In genomic region chr7:101303102-101303701, GRCh38 we compare ENCODE assay signal across 16 cellular contexts. TPM values are rescaled to one million over a fixed set of nuclear protein-coding genes. Genes with fewer than 3 reads are reported as not detected.
DNase-seq lines count a peak whose midpoint lies in the region; ATAC-seq and TF ChIP-seq lines count a peak whose summit lies in the region.
"Had no signal": no experiment of that assay in that cellular context is flagged by ENCODE, and none has a peak within 500 bp of the region (broad histone marks: within the 10 kb centered on the region; RNA-seq: fewer than 3 reads in every experiment).

No MANE protein-coding gene starts in this region.

- H3K4me1 Mint-ChIP-seq in type B pancreatic cell (ENCODE audit: unreplicated experiment): peaks cover 4% of the 10 kb centered on the region

- H3K27me3 ChIP-seq in esophagus muscularis mucosa (peaks cover 0 to 99% (median 71%) of the 10 kb centered on the region in 4 donors), lung (ENCODE audit: control insufficient read depth, insufficient read depth) (peaks cover 13% of the 10 kb centered on the region), body of pancreas (peaks cover 0 to 39% of the 10 kb centered on the region in 2 donors)
- H3K27me3 ChIP-seq: SJCRH30 had no signal

- peaks cover 9% of the 10 kb centered on the region for H3K36me3 Mint-ChIP-seq in type B pancreatic cell

- H3K27ac ChIP-seq in esophagus muscularis mucosa (replicated peaks in 1 of 4) (no peak overlapping the region), lung (ENCODE audit: low read depth in 1 of 2, low read length in 1 of 2) (no peak overlapping the region), body of pancreas (no peak overlapping the region)
- H3K27ac ChIP-seq: sigmoid colon, SJCRH30 had no signal

- no peak overlapping the region for H3K27ac Mint-ChIP-seq in type B pancreatic cell
- H3K27ac Mint-ChIP-seq: T-helper 2 cell treated with Interferon-gamma antibody and Interleukin-4, amounts not matched to agents 5 μg/mL and 100 μg/mL, for 36 hours had no signal

- peaks cover 0 to 37% (median 22%) of the 10 kb centered on the region in 4 donors for H3K9me3 ChIP-seq in esophagus muscularis mucosa
- peaks cover 4 to 34% of the 10 kb centered on the region in 2 donors for H3K9me3 ChIP-seq in lung (ENCODE audit: control insufficient read depth in 2 of 2, insufficient read depth in 1 of 2, low read length in 1 of 2)
- peaks cover 0 to 17% (median 0%) of the 10 kb centered on the region in 3 donors for H3K9me3 ChIP-seq in body of pancreas

- no peaks in the 10 kb centered on the region for H3K36me3 ChIP-seq in esophagus muscularis mucosa
- H3K36me3 ChIP-seq in lung (ENCODE audit: control insufficient read depth in 2 of 2, insufficient read depth in 2 of 2, low read length in 2 of 2): no peaks in the 10 kb centered on the region
- no peaks in the 10 kb centered on the region for H3K36me3 ChIP-seq in body of pancreas (replicated peaks in 1 of 2; ENCODE audit: insufficient read depth in 1 of 2, low read depth in 2 of 2)
- H3K36me3 ChIP-seq: sigmoid colon, SJCRH30 had no signal

- peaks cover 62% of the 10 kb centered on the region for H3K27me3 Mint-ChIP-seq in type B pancreatic cell

- DNase-seq in esophagus muscularis mucosa (ENCODE audit: extremely low spot score): no peak
- no peak for DNase-seq in lung (ENCODE audit: low spot score)
- DNase-seq in type B pancreatic cell (ENCODE audit: extremely low spot score, unreplicated experiment): no peak
- no peak for DNase-seq in body of pancreas
- DNase-seq in medulla oblongata (ENCODE audit: extremely low spot score): no peak
- no peak for DNase-seq in HuH-7.5 (ENCODE audit: low spot score)
- DNase-seq: activated CD4-positive, CD25-positive, alpha-beta regulatory T cell; Calu3; midbrain; NCI-H187; NCI-H526 treated with DMSO at 0.1 percent for 48 hours; nucleus accumbens; sigmoid colon; SJCRH30 had no signal

- WGBS in esophagus muscularis mucosa: 28% methylated on average over 16 of the region's 40 CpGs
- WGBS in lung, 2 donors: 6 to 14% methylated on average over 40 of the region's 40 CpGs
- WGBS in body of pancreas, 2 donors: 22% methylated on average over 40 of the region's 40 CpGs; no CpG with 5 or more reads in 1 of the 2 donors

- ATAC-seq in SK-N-SH treated with all-trans-retinoic acid at 6 μM for 48 hours: peak; percentile 11; the same call in 1 of the 3 replicates
- no peak for ATAC-seq in lung (ENCODE audit: insufficient read depth, low FRiP score)
- ATAC-seq in body of pancreas: no peak

- peaks cover 18% of the 10 kb centered on the region for H3K9me3 Mint-ChIP-seq in type B pancreatic cell

- TF ChIP-seq CTCF in esophagus muscularis mucosa (IDR thresholded peaks at IDR 0.05) (no peak), lung (IDR thresholded peaks at IDR 0.05; ENCODE audit: control extremely low read depth, extremely low read depth) (no peak), type B pancreatic cell (conservative IDR thresholded peaks at IDR 0.05) (no peak), body of pancreas (IDR thresholded peaks at IDR 0.05) (no peak)

- H3K4me3 ChIP-seq in esophagus muscularis mucosa (peak overlapping the region; percentile 3 to 28 (median 24)), lung (peak overlapping the region; percentile 10), body of pancreas (no peak overlapping the region)
- H3K4me3 ChIP-seq: SJCRH30 had no signal

- intact Hi-C loops in esophagus muscularis mucosa (cut with DNase I) (no loop called here), body of pancreas (cut with DNase I) (no loop called here)

- H3K4me1 ChIP-seq in esophagus muscularis mucosa (peaks cover 5 to 30% (median 21%) of the 10 kb centered on the region in 4 donors), lung (ENCODE audit: control insufficient read depth in 2 of 2, insufficient read depth in 2 of 2, low read length in 2 of 2) (peaks cover 0 to 4% of the 10 kb centered on the region in 2 donors), body of pancreas (peaks cover 24% of the 10 kb centered on the region)

- TF ChIP-seq POLR2A in esophagus muscularis mucosa (IDR thresholded peaks at IDR 0.05; ENCODE audit: low read depth) (no peak), body of pancreas (IDR thresholded peaks at IDR 0.05) (no peak)

- peak overlapping the region; percentile 18 for H3K4me3 Mint-ChIP-seq in type B pancreatic cell
- H3K4me3 Mint-ChIP-seq: T-helper 2 cell treated with Interferon-gamma antibody and Interleukin-4, amounts not matched to agents 5 μg/mL and 100 μg/mL, for 36 hours had no signal

- no peak for TF ChIP-seq EP300 in esophagus muscularis mucosa (IDR thresholded peaks at IDR 0.05)

TF ChIP-seq in SK-N-SH treated with all-trans-retinoic acid at 6 μM for 48 hours, 23 proteins besides CTCF, POLR2A, EP300 and RAD21 (continues in another document):
- TF ChIP-seq ISL1 (CRISPR knock-in tag; IDR thresholded peaks at IDR 0.05) (no peak), SNAI2 (CRISPR knock-in tag; IDR thresholded peaks at IDR 0.05) (no peak), BACH2 (CRISPR knock-in tag; IDR thresholded peaks at IDR 0.05; ENCODE audit: borderline replicate concordance) (no peak), ESRRG (CRISPR knock-in tag; IDR thresholded peaks at IDR 0.05) (no peak), TCF4 (CRISPR knock-in tag; IDR thresholded peaks at IDR 0.05; ENCODE audit: borderline replicate concordance) (no peak), OSR1 (CRISPR knock-in tag; IDR thresholded peaks at IDR 0.05) (no peak), RARB (CRISPR knock-in tag; IDR thresholded peaks at IDR 0.05) (no peak), PPARA (CRISPR knock-in tag; IDR thresholded peaks at IDR 0.05; ENCODE audit: borderline replicate concordance) (no peak)
- TF ChIP-seq, protein P1, sequence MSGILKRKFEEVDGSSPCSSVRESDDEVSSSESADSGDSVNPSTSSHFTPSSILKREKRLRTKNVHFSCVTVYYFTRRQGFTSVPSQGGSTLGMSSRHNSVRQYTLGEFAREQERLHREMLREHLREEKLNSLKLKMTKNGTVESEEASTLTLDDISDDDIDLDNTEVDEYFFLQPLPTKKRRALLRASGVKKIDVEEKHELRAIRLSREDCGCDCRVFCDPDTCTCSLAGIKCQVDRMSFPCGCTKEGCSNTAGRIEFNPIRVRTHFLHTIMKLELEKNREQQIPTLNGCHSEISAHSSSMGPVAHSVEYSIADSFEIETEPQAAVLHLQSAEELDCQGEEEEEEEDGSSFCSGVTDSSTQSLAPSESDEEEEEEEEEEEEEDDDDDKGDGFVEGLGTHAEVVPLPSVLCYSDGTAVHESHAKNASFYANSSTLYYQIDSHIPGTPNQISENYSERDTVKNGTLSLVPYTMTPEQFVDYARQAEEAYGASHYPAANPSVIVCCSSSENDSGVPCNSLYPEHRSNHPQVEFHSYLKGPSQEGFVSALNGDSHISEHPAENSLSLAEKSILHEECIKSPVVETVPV (CRISPR knock-in tag; IDR thresholded peaks at IDR 0.05): no peak
- TF ChIP-seq, protein P2, sequence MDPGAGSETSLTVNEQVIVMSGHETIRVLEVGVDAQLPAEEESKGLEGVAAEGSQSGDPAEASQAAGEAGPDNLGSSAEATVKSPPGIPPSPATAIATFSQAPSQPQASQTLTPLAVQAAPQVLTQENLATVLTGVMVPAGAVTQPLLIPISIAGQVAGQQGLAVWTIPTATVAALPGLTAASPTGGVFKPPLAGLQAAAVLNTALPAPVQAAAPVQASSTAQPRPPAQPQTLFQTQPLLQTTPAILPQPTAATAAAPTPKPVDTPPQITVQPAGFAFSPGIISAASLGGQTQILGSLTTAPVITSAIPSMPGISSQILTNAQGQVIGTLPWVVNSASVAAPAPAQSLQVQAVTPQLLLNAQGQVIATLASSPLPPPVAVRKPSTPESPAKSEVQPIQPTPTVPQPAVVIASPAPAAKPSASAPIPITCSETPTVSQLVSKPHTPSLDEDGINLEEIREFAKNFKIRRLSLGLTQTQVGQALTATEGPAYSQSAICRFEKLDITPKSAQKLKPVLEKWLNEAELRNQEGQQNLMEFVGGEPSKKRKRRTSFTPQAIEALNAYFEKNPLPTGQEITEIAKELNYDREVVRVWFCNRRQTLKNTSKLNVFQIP (CRISPR knock-in tag; IDR thresholded peaks at IDR 0.05; ENCODE audit: borderline replicate concordance, low read depth): no peak
- TF ChIP-seq, protein P3, sequence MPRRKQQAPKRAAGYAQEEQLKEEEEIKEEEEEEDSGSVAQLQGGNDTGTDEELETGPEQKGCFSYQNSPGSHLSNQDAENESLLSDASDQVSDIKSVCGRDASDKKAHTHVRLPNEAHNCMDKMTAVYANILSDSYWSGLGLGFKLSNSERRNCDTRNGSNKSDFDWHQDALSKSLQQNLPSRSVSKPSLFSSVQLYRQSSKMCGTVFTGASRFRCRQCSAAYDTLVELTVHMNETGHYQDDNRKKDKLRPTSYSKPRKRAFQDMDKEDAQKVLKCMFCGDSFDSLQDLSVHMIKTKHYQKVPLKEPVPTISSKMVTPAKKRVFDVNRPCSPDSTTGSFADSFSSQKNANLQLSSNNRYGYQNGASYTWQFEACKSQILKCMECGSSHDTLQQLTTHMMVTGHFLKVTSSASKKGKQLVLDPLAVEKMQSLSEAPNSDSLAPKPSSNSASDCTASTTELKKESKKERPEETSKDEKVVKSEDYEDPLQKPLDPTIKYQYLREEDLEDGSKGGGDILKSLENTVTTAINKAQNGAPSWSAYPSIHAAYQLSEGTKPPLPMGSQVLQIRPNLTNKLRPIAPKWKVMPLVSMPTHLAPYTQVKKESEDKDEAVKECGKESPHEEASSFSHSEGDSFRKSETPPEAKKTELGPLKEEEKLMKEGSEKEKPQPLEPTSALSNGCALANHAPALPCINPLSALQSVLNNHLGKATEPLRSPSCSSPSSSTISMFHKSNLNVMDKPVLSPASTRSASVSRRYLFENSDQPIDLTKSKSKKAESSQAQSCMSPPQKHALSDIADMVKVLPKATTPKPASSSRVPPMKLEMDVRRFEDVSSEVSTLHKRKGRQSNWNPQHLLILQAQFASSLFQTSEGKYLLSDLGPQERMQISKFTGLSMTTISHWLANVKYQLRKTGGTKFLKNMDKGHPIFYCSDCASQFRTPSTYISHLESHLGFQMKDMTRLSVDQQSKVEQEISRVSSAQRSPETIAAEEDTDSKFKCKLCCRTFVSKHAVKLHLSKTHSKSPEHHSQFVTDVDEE (CRISPR knock-in tag; IDR thresholded peaks at IDR 0.05): no peak

RNA-seq across cellular contexts. Expression of gene IFT22, which starts 18.4 kb away (rescaled TPM):
- 10 to 100 TPM; 25.2 to 33.1 (median 28.5) TPM for total RNA-seq in esophagus muscularis mucosa
- 10 to 100 TPM; 37.8 to 44.7 TPM for total RNA-seq in lung
- polyA plus RNA-seq in lung: 10 to 100 TPM; 23.6 to 30.1 TPM
- total RNA-seq in type B pancreatic cell (ENCODE audit: low replicate concordance): 31.5 and 48.1 TPM in 2 replicates
- total RNA-seq in body of pancreas: 10 to 100 TPM; 18.7 to 31.0 TPM

RNA-seq across cellular contexts. Expression of gene FIS1, which starts 58.3 kb away (rescaled TPM):
- total RNA-seq in esophagus muscularis mucosa (100 to 1,000 TPM; 216 to 310 (median 295) TPM), lung (100 to 1,000 TPM; 109 to 169 TPM), type B pancreatic cell (ENCODE audit: low replicate concordance) (110 and 114 TPM in 2 replicates), body of pancreas (100 to 1,000 TPM in 1 of 2 donors, 10 to 100 TPM in 1; 88.2 to 148 TPM)
- polyA plus RNA-seq in lung: 100 to 1,000 TPM; 150 to 235 TPM

RNA-seq across cellular contexts. Expression of gene COL26A1, which starts 59.5 kb away (rescaled TPM):
- not detected for total RNA-seq in esophagus muscularis mucosa
- 1 to 10 TPM in 1 of 2 donors, under 1 TPM in 1; 0.25 to 4.7 TPM for total RNA-seq in lung
- polyA plus RNA-seq in lung: under 1 TPM; 0.05 to 0.31 TPM
- 10.6 and 47.9 TPM in 2 replicates for total RNA-seq in type B pancreatic cell (ENCODE audit: low replicate concordance)
- 1 to 10 TPM in 1 of 2 donors, under 1 TPM in 1; 0.78 to 2.0 TPM for total RNA-seq in body of pancreas
- total RNA-seq: Calu3, sigmoid colon had no signal

Comparison
In these comparisons a context has a peak if more than half of its experiments do, and no peak if none do; other contexts are left out.
1. H3K4me3 ChIP-seq: peak in esophagus muscularis mucosa (4 of 4) and lung (single experiment); none in body of pancreas (0 of 2).